Comparison of ENCODE assay signal across 8 cellular contexts in the genomic region with DNA sequence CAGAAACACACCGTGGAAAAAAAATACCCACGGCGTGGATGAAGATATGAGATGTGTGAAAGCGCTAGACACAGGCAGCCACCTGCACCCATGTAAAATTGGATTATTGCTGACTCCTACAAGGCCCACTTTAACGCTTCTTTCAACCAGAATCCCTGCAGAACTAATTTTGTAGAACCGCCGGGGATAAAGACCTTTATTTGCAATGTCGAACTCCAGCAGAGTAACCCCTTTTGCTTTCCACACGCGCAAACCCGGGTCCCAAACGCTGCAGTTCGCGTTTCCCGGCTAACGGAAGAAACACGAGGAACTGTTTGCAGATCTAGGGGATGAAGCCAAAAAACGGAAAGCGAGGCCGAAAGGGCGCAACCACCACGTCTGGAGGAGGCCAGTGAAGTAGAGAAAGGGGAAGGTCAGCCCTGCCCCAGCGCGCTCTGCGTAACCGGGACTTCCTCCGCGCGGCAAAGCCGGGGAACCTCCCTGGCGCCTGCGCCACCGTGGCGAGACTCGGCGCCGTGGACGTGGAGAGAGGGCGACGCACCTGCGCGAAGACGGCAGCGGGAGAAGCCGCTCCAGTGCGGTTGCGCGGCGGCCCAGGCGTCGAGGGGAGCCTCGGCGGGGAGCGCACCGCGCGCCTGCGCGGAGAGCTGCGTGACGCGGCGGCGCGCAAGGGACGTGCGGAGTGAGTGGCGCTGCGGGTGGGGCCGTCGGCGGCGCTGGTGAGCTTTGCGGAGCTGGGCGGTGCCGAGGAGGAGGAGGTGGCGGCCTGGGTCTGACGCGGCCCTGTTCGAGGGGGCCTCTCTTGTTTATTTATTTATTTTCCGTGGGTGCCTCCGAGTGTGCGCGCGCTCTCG. TPM values are rescaled to one million over a fixed set of nuclear protein-coding genes. Genes with fewer than 3 reads are reported as not detected.
A peak's percentile ranks its signal among the peaks of the same experiment; 100 is the strongest.
DNase-seq lines count a peak whose midpoint lies in the region; ATAC-seq and TF ChIP-seq lines count a peak whose summit lies in the region.

Gene PPP1CB, plus strand, starts transcription at position 729 of the 854 bp plus-strand sequence. CDS start 295 bp downstream, outside the sequence.

- WGBS in testis, 2 donors = 0 to 1% methylated on average over 22 to 67 of the region's 86 CpGs

- DNase-seq in GM10248 (ENCODE audit: extremely low spot score) (peak; percentile 94), NB4 (ENCODE audit: low read depth) (peak; percentile 98), SK-N-MC (ENCODE audit: low read depth, low spot score) (peak; percentile 67), globus pallidus (ENCODE audit: low spot score) (peak; percentile 96), omental fat pad (ENCODE audit: low spot score) (peak; percentile 54), testis (peak; percentile 97)
- peak; percentile 97 for DNase-seq in activated naive CD4-positive, alpha-beta T cell treated with anti-CD3 and anti-CD28 coated beads, Interleukin-2, amount 50 U/mL, for 16 hours

- peak within 1 kb of the TSS; percentile 97 for H3K9ac ChIP-seq in SK-N-MC (ENCODE audit: insufficient read length)

- H3K4me3 ChIP-seq in NB4 (ENCODE audit: low read depth, low read length) (peak within 1 kb of the TSS; percentile 98), SK-N-MC (peak within 1 kb of the TSS; percentile 97), testis (peak within 1 kb of the TSS; percentile 99 to 100)

- CTCF ChIA-PET in GM10248 (lab: Yijun Ruan, JAX) = interaction anchor here (0.8 to 6.0 kb wide), 8 partner anchors 9 to 187 kb away, joined by 3 to 37 read pairs (median 3); no protein-coding TSS in a partner anchor

- no peaks in the 10 kb centered on the region for H3K27me3 ChIP-seq in testis

- H3K9me3 ChIP-seq in SK-N-MC (ENCODE audit: low read depth, low read length) (no peaks in the 10 kb centered on the region), testis (no peaks in the 10 kb centered on the region)

- peak; percentile 41 for TF ChIP-seq CTCF in GM10248 (IDR thresholded peaks at IDR 0.05; ENCODE audit: control extremely low read depth, extremely low read depth, low read depth, missing control alignments)
- peak; percentile 7 for TF ChIP-seq CTCF in NB4 (IDR thresholded peaks at IDR 0.05; ENCODE audit: low read depth, low read length)
- no peak for TF ChIP-seq CTCF in omental fat pad (IDR thresholded peaks at IDR 0.05)
- peak; percentile 18 to 28 (median 21) for TF ChIP-seq CTCF in testis (IDR thresholded peaks at IDR 0.05)

- POLR2A ChIA-PET in GM10248 (lab: Yijun Ruan, JAX) = interaction anchor here (0.7 kb wide), 2 partner anchors 10 to 157 kb away, joined by 3 read pairs; no protein-coding TSS in a partner anchor

- TF ChIP-seq POLR2A in NB4 (IDR thresholded peaks at IDR 0.05; ENCODE audit: extremely low read depth, insufficient read length) (peak; percentile 93), testis (IDR thresholded peaks at IDR 0.05) (peak; percentile 17)

- peak; percentile 83 for ATAC-seq in HG02571 (IDR thresholded peaks at IDR 0.05; ENCODE audit: unreplicated experiment)
- peak; percentile 95 for ATAC-seq in omental fat pad (ENCODE audit: low FRiP score)

- intact Hi-C loops in testis (cut with DNase I; ENCODE audit: low total_unique reads) = loop anchor here (5.0 to 10.0 kb wide), 3 partner anchors 89 to 157 kb away; no protein-coding TSS in a partner anchor

- H3K27ac ChIP-seq in SK-N-MC (peak within 1 kb of the TSS; percentile 89), testis (peak within 1 kb of the TSS; percentile 100)

- H3K36me3 ChIP-seq in SK-N-MC (ENCODE audit: insufficient read depth, low read length) (no peaks in the 10 kb centered on the region), testis (ENCODE audit: low read depth, missing control alignments) (no peaks in the 10 kb centered on the region)

- H3K4me1 ChIP-seq in testis = peaks cover 57% of the 10 kb centered on the region

RNA-seq across cellular contexts. Expression of gene PPP1CB, which starts in this region (rescaled TPM):
- 100 to 1,000 TPM; 139 to 262 (median 176) TPM for total RNA-seq in omental fat pad
- total RNA-seq in testis = 100 to 1,000 TPM; 175 to 204 TPM
- polyA plus RNA-seq in testis (ENCODE audit: insufficient read depth, low read depth, low replicate concordance) = 84.8 TPM

Comparison
In these comparisons a context has a peak if more than half of its experiments do, and no peak if none do; other contexts are left out.
1. Peak in every context shown above with its lines: DNase-seq, ATAC-seq, H3K4me3 ChIP-seq and H3K27ac ChIP-seq.
2. CTCF ChIP-seq: peak in GM10248 (single experiment), NB4 (single experiment) and testis (3 of 3); none in omental fat pad (0 of 3).